9 cellular contexts compared by ENCODE assay signal in the genomic region with DNA sequence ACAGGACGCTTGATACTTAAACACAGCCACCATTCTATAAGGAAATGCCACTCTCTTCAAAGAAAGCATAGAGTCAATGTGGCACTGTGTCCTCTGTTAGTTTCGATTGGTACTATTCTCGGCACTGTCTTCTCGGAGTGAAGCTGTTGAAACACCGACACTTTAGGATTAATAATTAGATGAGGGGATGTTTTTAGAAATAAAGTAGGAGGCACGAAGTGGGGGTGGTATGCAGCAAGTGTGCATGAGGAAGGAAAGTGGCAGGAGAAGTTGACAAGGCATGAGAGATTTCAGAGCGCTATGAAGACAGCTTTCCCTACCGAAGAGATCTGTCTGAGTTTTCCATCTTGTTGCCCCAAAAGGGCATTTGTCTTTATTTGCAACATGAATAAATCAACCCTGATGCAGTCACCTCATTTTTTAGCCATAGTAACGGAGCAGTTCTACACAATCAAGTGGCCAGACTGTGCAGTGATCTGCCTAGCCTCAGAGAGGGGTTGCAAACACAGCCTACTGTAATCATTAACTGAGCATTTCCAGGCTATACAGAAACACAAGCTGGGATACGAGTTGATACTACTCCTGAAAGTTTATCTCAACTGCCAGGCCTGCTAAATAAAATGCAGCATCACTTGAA. TPM values are rescaled to one million over a fixed set of nuclear protein-coding genes. Genes with fewer than 3 reads are reported as not detected.
DNase-seq lines count a peak whose midpoint lies in the region; ATAC-seq, FAIRE-seq and TF ChIP-seq lines count a peak whose summit lies in the region.
"Had no signal": no experiment of that assay in that cellular context is flagged by ENCODE, and none has a peak within 500 bp of the region (broad histone marks: within the 10 kb centered on the region; RNA-seq: fewer than 3 reads in every experiment).

No MANE protein-coding gene starts in this region.

- POLR2A ChIA-PET in T-cell (lab: Charles Lee): interaction anchor here (0.5 to 3.0 kb wide), 9 partner anchors 8 to 1919 kb away, joined by 3 to 27 read pairs (median 5); partner anchors contain the start of gene GPRIN3 (in 2 of the 2)

- no peaks in the 10 kb centered on the region for H3K9me3 ChIP-seq in thoracic aorta

- H3K9me3 Mint-ChIP-seq in activated T-cell treated with anti-CD3 and anti-CD28 coated beads, Interleukin-2, amount 50 U/mL, for 4 hours: no peaks in the 10 kb centered on the region
- H3K9me3 Mint-ChIP-seq in T-cell: no peaks in the 10 kb centered on the region

- peak; percentile 96 for FAIRE-seq in islet of Langerhans (lab: Jason Lieb, UNC)

- H3K27ac Mint-ChIP-seq in T-cell: peak overlapping the region; percentile 98 to 99

- H3K27me3 Mint-ChIP-seq in activated T-cell treated with anti-CD3 and anti-CD28 coated beads, Interleukin-2, amount 50 U/mL, for 4 hours (ENCODE audit: low read depth): no peaks in the 10 kb centered on the region
- H3K27me3 Mint-ChIP-seq in T-cell: no peaks in the 10 kb centered on the region

- no peaks in the 10 kb centered on the region for H3K27me3 ChIP-seq in thoracic aorta (replicated peaks; ENCODE audit: insufficient read depth)

- H3K36me3 ChIP-seq in thoracic aorta: no peaks in the 10 kb centered on the region

- H3K4me1 Mint-ChIP-seq in activated T-cell treated with anti-CD3 and anti-CD28 coated beads, Interleukin-2, amount 50 U/mL, for 4 hours (ENCODE audit: low read depth): peaks cover 86% of the 10 kb centered on the region
- H3K4me1 Mint-ChIP-seq in T-cell: peaks cover 87 to 90% (median 87%) of the 10 kb centered on the region in 3 donors

- peaks cover 4 to 7% of the 10 kb centered on the region in 2 donors for H3K4me1 ChIP-seq in thoracic aorta (ENCODE audit: control insufficient read depth in 1 of 2, low read depth in 2 of 2)

- CTCF ChIA-PET in T-cell (lab: Charles Lee): interaction anchor here (0.6 to 5.0 kb wide), 19 partner anchors 9 to 140 kb away, joined by 3 to 22 read pairs (median 6); partner anchors contain the start of gene GPRIN3 (in 1 of the 2)

- peak; percentile 17 to 21 for ATAC-seq in activated T-cell treated with anti-CD3 and anti-CD28 coated beads, Interleukin-2, amount 50 U/mL, for 4 hours
- ATAC-seq in T-cell (replicated peaks in 1 of 4) (peak; percentile 37 to 41 (median 40)), thoracic aorta (ENCODE audit: insufficient number of reproducible peaks, low FRiP score, low read depth) (no peak), HG02623 (IDR thresholded peaks at IDR 0.05; ENCODE audit: unreplicated experiment) (no peak), HG03460 (IDR thresholded peaks at IDR 0.05; ENCODE audit: unreplicated experiment) (no peak)

- peak overlapping the region; percentile 55 for H3K4me3 ChIP-seq in thoracic aorta

- H3K27ac ChIP-seq in thoracic aorta: no peak overlapping the region

- no peak for TF ChIP-seq CTCF in thoracic aorta (IDR thresholded peaks at IDR 0.05)

- H3K4me3 Mint-ChIP-seq in activated T-cell treated with anti-CD3 and anti-CD28 coated beads, Interleukin-2, amount 50 U/mL, for 4 hours: peak overlapping the region; percentile 94
- peak overlapping the region; percentile 79 to 85 (median 84) for H3K4me3 Mint-ChIP-seq in T-cell

- peaks cover 5% of the 10 kb centered on the region for H3K36me3 Mint-ChIP-seq in activated T-cell treated with anti-CD3 and anti-CD28 coated beads, Interleukin-2, amount 50 U/mL, for 4 hours (ENCODE audit: insufficient read depth)
- no peaks in the 10 kb centered on the region for H3K36me3 Mint-ChIP-seq in T-cell

- DNase-seq in activated T-cell treated with anti-CD3 and anti-CD28 coated beads, Interleukin-2, amount 50 U/mL, for 4 hours: no peak
- no peak for DNase-seq in activated T-cell treated with anti-CD3 and anti-CD28 coated beads, Interleukin-2, amount 50 U/mL, for 48 hours
- DNase-seq in T-cell: peak in 3 of 34 experiments; percentile 13 to 26 (median 25)
- DNase-seq in thoracic aorta (ENCODE audit: low spot score): no peak
- DNase-seq in cerebellar cortex (ENCODE audit: low spot score): no peak

RNA-seq across cellular contexts. Expression of gene GPRIN3, which starts 8.3 kb away (rescaled TPM):
- total RNA-seq in activated T-cell treated with anti-CD3 and anti-CD28 coated beads, Interleukin-2, amount 50 U/mL, for 4 hours: 10 to 100 TPM in 2 of 3 donors, 1 to 10 TPM in 1; 7.4 to 13.2 (median 10.6) TPM
- total RNA-seq in T-cell: 10 to 100 TPM; 17.4 to 56.1 (median 23.0) TPM
- 1 to 10 TPM; 5.7 to 9.0 TPM for total RNA-seq in thoracic aorta
- total RNA-seq: Daoy had no signal

Comparison
In these comparisons a context has a peak if more than half of its experiments do, and no peak if none do; other contexts are left out.
1. ATAC-seq: peak in activated T-cell treated with anti-CD3 and anti-CD28 coated beads, Interleukin-2, amount 50 U/mL, for 4 hours (2 of 2) and T-cell (4 of 4); none in thoracic aorta (single experiment), HG02623 (single experiment) and HG03460 (single experiment).